Comparison of ENCODE assay signal across 9 cellular contexts in the genomic region with DNA sequence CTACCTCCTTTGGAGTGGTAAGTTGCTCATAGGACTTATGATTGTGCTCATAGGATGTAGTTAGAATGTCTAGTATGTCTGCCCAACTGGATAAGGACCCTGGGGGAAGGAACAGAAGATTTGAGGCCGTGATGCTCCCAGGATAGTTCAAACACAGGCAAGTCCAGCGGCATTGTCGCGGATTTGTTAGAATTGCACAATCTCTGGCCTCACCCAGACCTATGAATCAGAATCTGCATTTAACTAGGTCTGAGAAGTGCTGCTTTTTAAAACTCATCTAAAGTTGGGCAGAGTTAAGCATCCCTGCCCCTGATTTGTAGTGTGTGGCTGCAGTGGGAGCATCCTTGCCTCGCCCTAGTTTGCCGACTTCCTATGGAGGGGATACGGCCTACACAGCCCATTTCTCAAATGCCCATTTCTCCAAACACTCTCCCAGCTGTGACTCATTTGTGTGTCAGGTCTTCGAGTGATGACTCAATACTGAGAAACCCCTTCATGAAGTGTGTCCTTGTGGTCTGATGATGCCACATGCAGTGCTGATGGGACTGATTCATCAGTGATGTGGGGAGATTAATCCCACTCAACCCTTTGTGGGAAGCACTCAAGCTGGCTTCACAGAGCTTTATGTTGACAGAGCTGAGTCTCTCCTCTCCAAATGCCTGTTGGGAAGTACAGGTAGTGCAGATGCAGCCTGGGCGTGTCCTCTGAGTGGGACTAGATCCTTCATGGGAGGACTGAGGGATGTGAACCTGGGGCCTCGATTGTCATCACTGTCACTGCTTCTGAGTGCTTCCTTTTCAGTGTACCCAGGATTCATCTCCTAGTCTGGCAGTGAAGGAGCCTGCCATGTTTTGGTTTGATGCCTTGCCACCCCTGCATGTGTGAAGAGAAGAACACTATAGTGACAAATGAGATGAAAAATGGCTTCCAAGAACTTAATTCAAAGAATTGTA. TPM values are rescaled to one million over a fixed set of nuclear protein-coding genes. Genes with fewer than 3 reads are reported as not detected.
DNase-seq lines count a peak whose midpoint lies in the region; TF ChIP-seq lines count a peak whose summit lies in the region.
"Had no signal": no experiment of that assay in that cellular context is flagged by ENCODE, and none has a peak within 500 bp of the region (broad histone marks: within the 10 kb centered on the region; RNA-seq: fewer than 3 reads in every experiment).

No MANE protein-coding gene starts in this region.

- TF ChIP-seq CTCF in fibroblast of mammary gland (conservative IDR thresholded peaks at IDR 0.05; ENCODE audit: control insufficient read depth, insufficient read depth, low read depth, low read length) (no peak), esophagus muscularis mucosa (IDR thresholded peaks at IDR 0.05) (no peak)

- TF ChIP-seq EP300 in esophagus muscularis mucosa (IDR thresholded peaks at IDR 0.05) = no peak

- H3K36me3 Mint-ChIP-seq in activated CD4-positive, alpha-beta memory T cell treated with anti-CD3 and anti-CD28 coated beads for 36 hours = no peaks in the 10 kb centered on the region
- H3K36me3 Mint-ChIP-seq in activated CD4-positive, alpha-beta memory T cell treated with anti-CD3 and anti-CD28 coated beads, Interleukin-2, amount 10 ng/mL, durations not matched to agents 7 days and 5 days (ENCODE audit: low read depth) = no peaks in the 10 kb centered on the region
- H3K36me3 Mint-ChIP-seq in activated T-helper 2 cell treated with anti-CD3 and anti-CD28 coated beads, Interferon-gamma antibody, Interleukin-2, Interleukin-4, amounts not matched to agents 10 μg/mL and 5 μg/mL and 100 μg/mL, durations not matched to agents 14 hours and 24 hours and 36 hours (ENCODE audit: low read depth) = no peaks in the 10 kb centered on the region
- H3K36me3 Mint-ChIP-seq: CD8-positive, alpha-beta T cell had no signal

- CTCF ChIA-PET in activated CD4-positive, alpha-beta memory T cell treated with anti-CD3 and anti-CD28 coated beads for 36 hours (lab: Charles Lee) = no interaction called here
- CTCF ChIA-PET in activated CD4-positive, alpha-beta memory T cell treated with anti-CD3 and anti-CD28 coated beads, Interleukin-2, amount 10 ng/mL, durations not matched to agents 7 days and 5 days (lab: Charles Lee) = no interaction called here

- POLR2A ChIA-PET in activated CD4-positive, alpha-beta memory T cell treated with anti-CD3 and anti-CD28 coated beads for 36 hours (lab: Charles Lee) = no interaction called here
- POLR2A ChIA-PET in activated CD4-positive, alpha-beta memory T cell treated with anti-CD3 and anti-CD28 coated beads, Interleukin-2, amount 10 ng/mL, durations not matched to agents 7 days and 5 days (lab: Charles Lee) = no interaction called here

- H3K4me1 Mint-ChIP-seq in activated CD4-positive, alpha-beta memory T cell treated with anti-CD3 and anti-CD28 coated beads for 36 hours (ENCODE audit: low read depth) = peaks cover 20% of the 10 kb centered on the region
- H3K4me1 Mint-ChIP-seq in activated CD4-positive, alpha-beta memory T cell treated with anti-CD3 and anti-CD28 coated beads, Interleukin-2, amount 10 ng/mL, durations not matched to agents 7 days and 5 days = peaks cover 6% of the 10 kb centered on the region
- peaks cover 6% of the 10 kb centered on the region for H3K4me1 Mint-ChIP-seq in activated T-helper 2 cell treated with anti-CD3 and anti-CD28 coated beads, Interferon-gamma antibody, Interleukin-2, Interleukin-4, amounts not matched to agents 10 μg/mL and 5 μg/mL and 100 μg/mL, durations not matched to agents 14 hours and 24 hours and 36 hours (ENCODE audit: low read depth)

- 82% methylated on average over 10 of the region's 10 CpGs for WGBS in esophagus muscularis mucosa

- H3K9me3 ChIP-seq in SJCRH30 (replicated peaks) (no peaks in the 10 kb centered on the region), esophagus muscularis mucosa (no peaks in the 10 kb centered on the region)

- no peaks in the 10 kb centered on the region for H3K27me3 Mint-ChIP-seq in activated CD4-positive, alpha-beta memory T cell treated with anti-CD3 and anti-CD28 coated beads for 36 hours
- peaks cover 9% of the 10 kb centered on the region for H3K27me3 Mint-ChIP-seq in activated CD4-positive, alpha-beta memory T cell treated with anti-CD3 and anti-CD28 coated beads, Interleukin-2, amount 10 ng/mL, durations not matched to agents 7 days and 5 days
- H3K27me3 Mint-ChIP-seq in activated T-helper 2 cell treated with anti-CD3 and anti-CD28 coated beads, Interferon-gamma antibody, Interleukin-2, Interleukin-4, amounts not matched to agents 10 μg/mL and 5 μg/mL and 100 μg/mL, durations not matched to agents 14 hours and 24 hours and 36 hours (ENCODE audit: low read depth) = peaks cover 25% of the 10 kb centered on the region

- no peak overlapping the region for H3K27ac Mint-ChIP-seq in activated CD4-positive, alpha-beta memory T cell treated with anti-CD3 and anti-CD28 coated beads for 36 hours
- H3K27ac Mint-ChIP-seq in activated CD4-positive, alpha-beta memory T cell treated with anti-CD3 and anti-CD28 coated beads, Interleukin-2, amount 10 ng/mL, durations not matched to agents 7 days and 5 days = no peak overlapping the region
- H3K27ac Mint-ChIP-seq in activated T-helper 2 cell treated with anti-CD3 and anti-CD28 coated beads, Interferon-gamma antibody, Interleukin-2, Interleukin-4, amounts not matched to agents 10 μg/mL and 5 μg/mL and 100 μg/mL, durations not matched to agents 14 hours and 24 hours and 36 hours = no peak overlapping the region
- H3K27ac Mint-ChIP-seq: CD8-positive, alpha-beta T cell had no signal

- peak; percentile 60 for DNase-seq in activated CD4-positive, alpha-beta memory T cell treated with anti-CD3 and anti-CD28 coated beads for 36 hours
- DNase-seq in activated CD4-positive, alpha-beta memory T cell treated with anti-CD3 and anti-CD28 coated beads, Interleukin-2, amount 10 ng/mL, durations not matched to agents 7 days and 5 days = no peak
- DNase-seq in SJCRH30 = peak; percentile 38 to 62
- DNase-seq in fibroblast of mammary gland (ENCODE audit: low read depth) = peak; percentile 100
- DNase-seq in stimulated activated CD8-positive, alpha-beta memory T cell treated with anti-CD3 and anti-CD28 coated beads, Interleukin-7, amount 100 ng/mL, for 24 hours (ENCODE audit: low read depth) = peak; percentile 4
- DNase-seq in esophagus muscularis mucosa (ENCODE audit: extremely low spot score) = no peak
- DNase-seq in activated T-helper 2 cell treated with anti-CD3 and anti-CD28 coated beads, Interferon-gamma antibody, Interleukin-2, Interleukin-4, amounts not matched to agents 10 μg/mL and 5 μg/mL and 100 μg/mL, durations not matched to agents 14 hours and 24 hours and 36 hours (ENCODE audit: low spot score) = no peak
- DNase-seq in NOMO-1 (lab: John Stamatoyannopoulos, UW; ENCODE audit: unreplicated experiment in 2 of 2) = no peak

- intact Hi-C loops in activated CD4-positive, alpha-beta memory T cell treated with anti-CD3 and anti-CD28 coated beads for 36 hours (cut with micrococcal nuclease) = no loop called here
- intact Hi-C loops in esophagus muscularis mucosa (cut with DNase I) = no loop called here
- intact Hi-C loops in activated T-helper 2 cell treated with anti-CD3 and anti-CD28 coated beads, Interferon-gamma antibody, Interleukin-2, Interleukin-4, amounts not matched to agents 10 μg/mL and 5 μg/mL and 100 μg/mL, durations not matched to agents 14 hours and 24 hours and 36 hours (cut with micrococcal nuclease) = loop anchor here (5.0 kb wide), 1 partner anchor 202 kb away; the partner anchor contains the start of gene PTGR3

- H3K27me3 ChIP-seq in SJCRH30 (no peaks in the 10 kb centered on the region), esophagus muscularis mucosa (no peaks in the 10 kb centered on the region)

- H3K4me3 ChIP-seq in SJCRH30 (no peak overlapping the region), fibroblast of mammary gland (ENCODE audit: control insufficient read depth, low read depth, low read length) (no peak overlapping the region), esophagus muscularis mucosa (no peak overlapping the region)

- H3K9me3 Mint-ChIP-seq in activated CD4-positive, alpha-beta memory T cell treated with anti-CD3 and anti-CD28 coated beads for 36 hours = no peaks in the 10 kb centered on the region
- H3K9me3 Mint-ChIP-seq in activated CD4-positive, alpha-beta memory T cell treated with anti-CD3 and anti-CD28 coated beads, Interleukin-2, amount 10 ng/mL, durations not matched to agents 7 days and 5 days = no peaks in the 10 kb centered on the region
- no peaks in the 10 kb centered on the region for H3K9me3 Mint-ChIP-seq in activated T-helper 2 cell treated with anti-CD3 and anti-CD28 coated beads, Interferon-gamma antibody, Interleukin-2, Interleukin-4, amounts not matched to agents 10 μg/mL and 5 μg/mL and 100 μg/mL, durations not matched to agents 14 hours and 24 hours and 36 hours
- H3K9me3 Mint-ChIP-seq: CD8-positive, alpha-beta T cell had no signal

- H3K27ac ChIP-seq in SJCRH30 = no peak overlapping the region
- H3K27ac ChIP-seq in esophagus muscularis mucosa (replicated peaks in 1 of 4) = no peak overlapping the region

- peaks cover 4% of the 10 kb centered on the region for H3K4me1 ChIP-seq in SJCRH30
- no peaks in the 10 kb centered on the region for H3K4me1 ChIP-seq in esophagus muscularis mucosa

- H3K4me3 Mint-ChIP-seq in activated CD4-positive, alpha-beta memory T cell treated with anti-CD3 and anti-CD28 coated beads for 36 hours = no peak overlapping the region
- no peak overlapping the region for H3K4me3 Mint-ChIP-seq in activated CD4-positive, alpha-beta memory T cell treated with anti-CD3 and anti-CD28 coated beads, Interleukin-2, amount 10 ng/mL, durations not matched to agents 7 days and 5 days
- H3K4me3 Mint-ChIP-seq in activated T-helper 2 cell treated with anti-CD3 and anti-CD28 coated beads, Interferon-gamma antibody, Interleukin-2, Interleukin-4, amounts not matched to agents 10 μg/mL and 5 μg/mL and 100 μg/mL, durations not matched to agents 14 hours and 24 hours and 36 hours (ENCODE audit: low read depth) = no peak overlapping the region
- H3K4me3 Mint-ChIP-seq: CD8-positive, alpha-beta T cell had no signal

- H3K36me3 ChIP-seq in SJCRH30 (no peaks in the 10 kb centered on the region), esophagus muscularis mucosa (no peaks in the 10 kb centered on the region)

- TF ChIP-seq POLR2A in esophagus muscularis mucosa (IDR thresholded peaks at IDR 0.05; ENCODE audit: low read depth) = no peak

RNA-seq across cellular contexts. Expression of gene SMIM21, which starts 18.7 kb away (rescaled TPM):
- total RNA-seq in activated CD4-positive, alpha-beta memory T cell treated with anti-CD3 and anti-CD28 coated beads for 36 hours = not detected
- not detected for total RNA-seq in activated CD4-positive, alpha-beta memory T cell treated with anti-CD3 and anti-CD28 coated beads, Interleukin-2, amount 10 ng/mL, durations not matched to agents 7 days and 5 days
- not detected in 2 replicates for total RNA-seq in SJCRH30 (2014; rRNA removed; shearing (Covaris generic))
- total RNA-seq in esophagus muscularis mucosa = not detected
- not detected in 2 replicates for total RNA-seq in activated T-helper 2 cell treated with anti-CD3 and anti-CD28 coated beads, Interferon-gamma antibody, Interleukin-2, Interleukin-4, amounts not matched to agents 10 μg/mL and 5 μg/mL and 100 μg/mL, durations not matched to agents 14 hours and 24 hours and 36 hours
- total RNA-seq: CD8-positive, alpha-beta T cell had no signal

Comparison
In these comparisons a context has a peak if more than half of its experiments do, and no peak if none do; other contexts are left out.
1. DNase-seq: peak in activated CD4-positive, alpha-beta memory T cell treated with anti-CD3 and anti-CD28 coated beads for 36 hours (single experiment), SJCRH30 (2 of 2), fibroblast of mammary gland (single experiment) and stimulated activated CD8-positive, alpha-beta memory T cell treated with anti-CD3 and anti-CD28 coated beads, Interleukin-7, amount 100 ng/mL, for 24 hours (single experiment); none in activated CD4-positive, alpha-beta memory T cell treated with anti-CD3 and anti-CD28 coated beads, Interleukin-2, amount 10 ng/mL, durations not matched to agents 7 days and 5 days (single experiment), esophagus muscularis mucosa (single experiment), activated T-helper 2 cell treated with anti-CD3 and anti-CD28 coated beads, Interferon-gamma antibody, Interleukin-2, Interleukin-4, amounts not matched to agents 10 μg/mL and 5 μg/mL and 100 μg/mL, durations not matched to agents 14 hours and 24 hours and 36 hours (single experiment) and NOMO-1 (0 of 2).